ENCODE assay signal across 9 cellular contexts in genomic region chr10:70508912-70509366, GRCh38. TPM values are rescaled to one million over a fixed set of nuclear protein-coding genes. Genes with fewer than 3 reads are reported as not detected.
DNase-seq lines count a peak whose midpoint lies in the region; ATAC-seq and TF ChIP-seq lines count a peak whose summit lies in the region.
"Had no signal": no experiment of that assay in that cellular context is flagged by ENCODE, and none has a peak within 500 bp of the region (broad histone marks: within the 10 kb centered on the region; RNA-seq: fewer than 3 reads in every experiment).

No MANE protein-coding gene starts in this region.

- intact Hi-C loops in IMR-90 (cut with micrococcal nuclease), result no loop called here
- intact Hi-C loops in dendritic cell treated with granulocyte-macrophage colony-stimulating factor and Interleukin-4, amounts not matched to agents 40 ng/mL and 50 ng/mL, for 4 days (cut with micrococcal nuclease), result no loop called here
- intact Hi-C loops in mucosa of descending colon (cut with DNase I, micrococcal nuclease), result no loop called here
- intact Hi-C loops in PC-3 (cut with micrococcal nuclease), result no loop called here

- no peaks in the 10 kb centered on the region for H3K9me3 ChIP-seq in IMR-90 (ENCODE audit: control insufficient read depth, insufficient read depth, low read length)
- no peaks in the 10 kb centered on the region for H3K9me3 ChIP-seq in mucosa of descending colon
- no peaks in the 10 kb centered on the region for H3K9me3 ChIP-seq in PC-3 (ENCODE audit: low read length)

- no peak overlapping the region for H2AK9ac ChIP-seq in IMR-90 (replicated peaks; ENCODE audit: low read depth, low read length, poor library complexity)

- no peak overlapping the region for H3K56ac ChIP-seq in IMR-90 (ENCODE audit: extremely low read depth, insufficient read depth, low read length)

- no peak for TF ChIP-seq CTCF in IMR-90 (conservative IDR thresholded peaks at IDR 0.05; ENCODE audit: low read depth, low read length)
- TF ChIP-seq CTCF in mucosa of descending colon (IDR thresholded peaks at IDR 0.05), result no peak
- TF ChIP-seq CTCF in PC-3 (conservative IDR thresholded peaks at IDR 0.05; ENCODE audit: low read depth, low read length), result no peak

- H4K8ac ChIP-seq in IMR-90 (ENCODE audit: low read depth in 2 of 2, low read length in 2 of 2), result no peak overlapping the region

- no peaks in the 10 kb centered on the region for H3K9me3 Mint-ChIP-seq in dendritic cell treated with granulocyte-macrophage colony-stimulating factor and Interleukin-4, amounts not matched to agents 40 ng/mL and 50 ng/mL, for 4 days

- H3K27me3 ChIP-seq in IMR-90 (ENCODE audit: control insufficient read depth, insufficient read depth, low read length), result peaks cover 13% of the 10 kb centered on the region
- no peaks in the 10 kb centered on the region for H3K27me3 ChIP-seq in PC-3 (ENCODE audit: low read length)

- POLR2A ChIA-PET in IMR-90 (lab: Charles Lee; ENCODE audit: unreplicated experiment) (no interaction called here), PC-3 (lab: Charles Lee; ENCODE audit: unreplicated experiment) (no interaction called here)

- H4K20me1 ChIP-seq in IMR-90 (ENCODE audit: insufficient read depth, low read length) (no peaks in the 10 kb centered on the region), PC-3 (ENCODE audit: low read length) (no peaks in the 10 kb centered on the region)

- H3K4me1 ChIP-seq in IMR-90 (ENCODE audit: control insufficient read depth, insufficient read depth, low read length) (peaks cover 4% of the 10 kb centered on the region; the same call in 1 of the 2 replicates), mucosa of descending colon (ENCODE audit: low read depth) (peaks cover 10% of the 10 kb centered on the region), PC-3 (ENCODE audit: insufficient read depth, low read length) (no peaks in the 10 kb centered on the region; the same call in 1 of the 2 replicates)

- H3K4ac ChIP-seq in IMR-90 (ENCODE audit: low read depth, low read length), result no peak overlapping the region

- H3K9me2 ChIP-seq in PC-3 (replicated peaks; ENCODE audit: low read length), result no peaks in the 10 kb centered on the region

- no peak overlapping the region for H2BK15ac ChIP-seq in IMR-90 (ENCODE audit: low read depth, low read length)

- no peaks in the 10 kb centered on the region for H3K79me1 ChIP-seq in IMR-90 (ENCODE audit: low read depth in 1 of 2, low read length in 2 of 2)

- TF ChIP-seq RAD21 in IMR-90 (IDR thresholded peaks at IDR 0.05; ENCODE audit: low read length), result no peak

- H3F3A ChIP-seq in PC-3 (ENCODE audit: low read length, unreplicated experiment), result no peaks in the 10 kb centered on the region

- no peak overlapping the region for H4K5ac ChIP-seq in IMR-90 (ENCODE audit: low read depth, low read length)

- no peak overlapping the region for H3K4me3 Mint-ChIP-seq in dendritic cell treated with granulocyte-macrophage colony-stimulating factor and Interleukin-4, amounts not matched to agents 40 ng/mL and 50 ng/mL, for 4 days

- H3K36me3 Mint-ChIP-seq in dendritic cell treated with granulocyte-macrophage colony-stimulating factor and Interleukin-4, amounts not matched to agents 40 ng/mL and 50 ng/mL, for 4 days (ENCODE audit: low read depth), result no peaks in the 10 kb centered on the region

- peak overlapping the region; percentile 52 for H3K27ac Mint-ChIP-seq in dendritic cell treated with granulocyte-macrophage colony-stimulating factor and Interleukin-4, amounts not matched to agents 40 ng/mL and 50 ng/mL, for 4 days

- ATAC-seq in IMR-90 (ENCODE audit: low read depth), result peak; percentile 34
- peak; percentile 81 for ATAC-seq in mucosa of descending colon
- no peak for ATAC-seq in HG02973 (IDR thresholded peaks at IDR 0.05; ENCODE audit: unreplicated experiment)
- ATAC-seq in PC-3, result no peak

- H3K4me3 ChIP-seq in IMR-90 (ENCODE audit: insufficient read depth, low read depth, low read length), result no peak overlapping the region
- no peak overlapping the region for H3K4me3 ChIP-seq in mucosa of descending colon
- H3K4me3 ChIP-seq in PC-3 (ENCODE audit: low read length), result no peak overlapping the region

- no peak for TF ChIP-seq POLR2A in IMR-90 (IDR thresholded peaks at IDR 0.05; ENCODE audit: low read depth, low read length)

- no peaks in the 10 kb centered on the region for H3K36me3 ChIP-seq in IMR-90 (ENCODE audit: control insufficient read depth, insufficient read depth, low read length)
- H3K36me3 ChIP-seq in mucosa of descending colon (ENCODE audit: low read depth), result no peaks in the 10 kb centered on the region
- no peaks in the 10 kb centered on the region for H3K36me3 ChIP-seq in PC-3 (ENCODE audit: low read depth, low read length)

- H2AK5ac ChIP-seq in IMR-90 (ENCODE audit: low read depth, low read length), result no peak overlapping the region

- H3K9me1 ChIP-seq in IMR-90 (ENCODE audit: insufficient read depth, low read length), result no peaks in the 10 kb centered on the region

- no peak overlapping the region for H2BK120ac ChIP-seq in IMR-90 (ENCODE audit: low read depth, low read length)

- peak; percentile 58 for DNase-seq in AG08395 (ENCODE audit: low spot score)
- peak; percentile 28 for DNase-seq in IMR-90
- peak in 2 of 3 donors; percentile 49 to 51 for DNase-seq in mucosa of descending colon
- DNase-seq in cerebellum (ENCODE audit: low spot score), result no peak
- DNase-seq in PC-3, result no peak
- DNase-seq in germinal center (ENCODE audit: low spot score), result no peak
- DNase-seq: DND-41 had no signal

- H4K91ac ChIP-seq in IMR-90 (ENCODE audit: insufficient read depth, low read depth, low read length), result no peak overlapping the region

- in situ Hi-C loops in IMR-90 (cut with MboI; ENCODE audit: low sequenced_read_pairs), result no loop called here

- peaks cover 22% of the 10 kb centered on the region for H3K4me1 Mint-ChIP-seq in dendritic cell treated with granulocyte-macrophage colony-stimulating factor and Interleukin-4, amounts not matched to agents 40 ng/mL and 50 ng/mL, for 4 days (ENCODE audit: low read depth)

- no peak overlapping the region for H3K23ac ChIP-seq in IMR-90 (ENCODE audit: low read depth, low read length)

- H3K79me2 ChIP-seq in PC-3 (ENCODE audit: low read length), result no peaks in the 10 kb centered on the region

- peaks cover 14% of the 10 kb centered on the region for H3K27me3 Mint-ChIP-seq in dendritic cell treated with granulocyte-macrophage colony-stimulating factor and Interleukin-4, amounts not matched to agents 40 ng/mL and 50 ng/mL, for 4 days

- H3K27ac ChIP-seq in IMR-90 (ENCODE audit: insufficient read depth, low read length) (no peak overlapping the region), PC-3 (ENCODE audit: low read length) (no peak overlapping the region)

- no peak overlapping the region for H3K18ac ChIP-seq in IMR-90 (ENCODE audit: low read depth, low read length)

- WGBS in IMR-90 (ENCODE audit: extremely low coverage in 2 of 2, insufficient read length in 1 of 2), 2 experiments, result 40% methylated on average over 3 of the region's 12 CpGs; no CpG with 5 or more reads in 1 of the 2 experiments

- no peak overlapping the region for H2BK20ac ChIP-seq in IMR-90 (ENCODE audit: low read depth, low read length)

- H3K9ac ChIP-seq in IMR-90 (ENCODE audit: low read depth, low read length) (no peak overlapping the region), PC-3 (ENCODE audit: low read length) (no peak overlapping the region)

- H3K4me2 ChIP-seq in IMR-90 (ENCODE audit: low read depth, low read length) (no peak overlapping the region), PC-3 (ENCODE audit: low read length) (no peak overlapping the region)

- no TSS peak for BruUV-seq in IMR-90 (replicated peaks; lab: Mats Ljungman, UMichigan)
- BruUV-seq in PC-3 (replicated peaks; lab: Mats Ljungman, UMichigan), result no TSS peak

- H2AFZ ChIP-seq in IMR-90 (replicated peaks; ENCODE audit: low read length, poor library complexity) (peak overlapping the region; percentile 50), PC-3 (ENCODE audit: low read length) (no peak overlapping the region)

- H3K14ac ChIP-seq in IMR-90 (replicated peaks; ENCODE audit: low read depth, low read length), result no peak overlapping the region

- dilution Hi-C loops in IMR-90 (cut with HindIII; ENCODE audit: low sequenced_read_pairs, unreplicated experiment), result no loop called here

- CTCF ChIA-PET in IMR-90 (lab: Yijun Ruan, JAX) (no interaction called here), PC-3 (lab: Charles Lee) (interaction anchor here (0.5 kb wide), 1 partner anchor 67 kb away, joined by 3 read pairs; no protein-coding TSS in a partner anchor)

- H2BK5ac ChIP-seq in IMR-90 (ENCODE audit: low read depth, low read length, poor library complexity, severe bottlenecking), result no peak overlapping the region

TF ChIP-seq in IMR-90, 13 proteins besides CTCF, POLR2A, EP300 and RAD21:
- TF ChIP-seq FOS (IDR thresholded peaks at IDR 0.05; ENCODE audit: low read depth, low read length), result no peak
- no peak for TF ChIP-seq CHD1 (IDR thresholded peaks at IDR 0.05; ENCODE audit: low read depth, low read length)
TF ChIP-seq in IMR-90: peak in this region for 0.

RNA-seq across cellular contexts. Expression of gene PALD1, which starts 30.4 kb away (rescaled TPM):
- under 0.01 and 0.18 TPM in 2 replicates for total RNA-seq in IMR-90 (2012; rRNA removed)
- 0.12 and 0.14 TPM in 2 replicates for polyA plus RNA-seq in IMR-90 (2012; rRNA removed)
- 0.11 TPM in 2 replicates for polyA plus RNA-seq in IMR-90 (2012; cell fraction: cytosol; rRNA removed)
- polyA plus RNA-seq in IMR-90 (2012; cell fraction: nucleus; rRNA removed; ENCODE audit: low replicate concordance), result 0.11 and 0.26 TPM in 2 replicates
- 10 to 100 TPM in 1 of 3 donors, 1 to 10 TPM in 2; 1.9 to 15.9 (median 3.2) TPM for total RNA-seq in mucosa of descending colon
- 11.3 TPM for total RNA-seq in cerebellum
- 0.46 and 0.80 TPM in 2 replicates for total RNA-seq in PC-3 (2014; rRNA removed)

Comparison
In these comparisons a context has a peak if more than half of its experiments do, and no peak if none do; other contexts are left out.
1. DNase-seq: peak in AG08395 (single experiment), IMR-90 (single experiment) and mucosa of descending colon (2 of 3); none in cerebellum (single experiment), PC-3 (single experiment) and germinal center (single experiment).
2. ATAC-seq: peak in IMR-90 (single experiment) and mucosa of descending colon (single experiment); none in HG02973 (single experiment) and PC-3 (single experiment).